In the genomic region with DNA sequence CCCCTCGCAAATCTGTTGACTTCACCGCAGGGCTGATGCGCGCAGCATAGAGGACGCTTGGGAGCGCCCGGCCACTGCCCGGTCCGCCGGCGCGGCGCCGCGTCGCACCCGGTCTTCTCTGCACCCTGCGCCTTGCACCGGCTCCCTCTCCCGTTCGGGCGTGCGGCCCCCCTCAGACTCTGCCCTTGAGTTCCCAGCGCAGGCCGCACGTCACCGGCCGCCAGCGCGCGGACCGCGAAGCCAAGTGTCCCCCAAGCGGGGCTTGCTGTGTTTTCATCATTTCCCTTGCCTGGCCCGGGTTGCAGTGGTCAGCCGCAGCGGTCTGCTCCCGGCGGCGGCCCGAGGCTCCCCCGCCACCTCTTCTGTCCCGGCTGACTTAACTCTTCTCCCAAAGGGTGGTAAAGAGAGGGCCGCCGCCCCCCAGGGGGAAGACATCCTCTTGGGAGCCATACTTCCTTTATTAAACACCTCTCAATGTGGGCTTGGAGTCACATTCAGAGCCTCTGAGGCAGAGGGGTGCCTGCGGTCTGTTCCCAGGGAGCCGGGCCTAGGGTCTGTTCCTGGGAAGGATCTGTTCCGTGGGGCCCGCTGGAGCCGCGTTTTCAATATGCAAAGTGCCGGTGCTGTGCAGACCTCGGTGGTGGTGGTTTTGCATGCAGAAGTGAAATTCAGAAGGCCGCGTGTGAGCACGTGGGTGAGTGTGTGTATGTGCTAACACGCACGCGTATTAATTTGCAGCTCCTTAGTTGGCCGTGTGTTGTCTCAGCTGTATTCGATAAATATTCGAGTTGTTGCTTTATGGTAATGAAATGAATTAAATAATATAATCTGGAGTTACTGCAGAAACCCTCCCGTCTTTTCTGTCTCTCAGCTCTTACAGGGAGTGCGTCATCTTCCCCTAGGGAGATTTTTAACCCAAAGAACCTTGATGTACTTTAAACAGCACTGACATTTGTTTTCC, we compare ENCODE assay signal across 1 cellular context.
TF ChIP-seq lines count a peak whose summit lies in the region.

No MANE protein-coding gene starts in this region.

TF ChIP-seq in GM23338, 12 proteins besides CTCF, POLR2A, EP300 and RAD21 (continued from another document):
- TF ChIP-seq, protein P1, sequence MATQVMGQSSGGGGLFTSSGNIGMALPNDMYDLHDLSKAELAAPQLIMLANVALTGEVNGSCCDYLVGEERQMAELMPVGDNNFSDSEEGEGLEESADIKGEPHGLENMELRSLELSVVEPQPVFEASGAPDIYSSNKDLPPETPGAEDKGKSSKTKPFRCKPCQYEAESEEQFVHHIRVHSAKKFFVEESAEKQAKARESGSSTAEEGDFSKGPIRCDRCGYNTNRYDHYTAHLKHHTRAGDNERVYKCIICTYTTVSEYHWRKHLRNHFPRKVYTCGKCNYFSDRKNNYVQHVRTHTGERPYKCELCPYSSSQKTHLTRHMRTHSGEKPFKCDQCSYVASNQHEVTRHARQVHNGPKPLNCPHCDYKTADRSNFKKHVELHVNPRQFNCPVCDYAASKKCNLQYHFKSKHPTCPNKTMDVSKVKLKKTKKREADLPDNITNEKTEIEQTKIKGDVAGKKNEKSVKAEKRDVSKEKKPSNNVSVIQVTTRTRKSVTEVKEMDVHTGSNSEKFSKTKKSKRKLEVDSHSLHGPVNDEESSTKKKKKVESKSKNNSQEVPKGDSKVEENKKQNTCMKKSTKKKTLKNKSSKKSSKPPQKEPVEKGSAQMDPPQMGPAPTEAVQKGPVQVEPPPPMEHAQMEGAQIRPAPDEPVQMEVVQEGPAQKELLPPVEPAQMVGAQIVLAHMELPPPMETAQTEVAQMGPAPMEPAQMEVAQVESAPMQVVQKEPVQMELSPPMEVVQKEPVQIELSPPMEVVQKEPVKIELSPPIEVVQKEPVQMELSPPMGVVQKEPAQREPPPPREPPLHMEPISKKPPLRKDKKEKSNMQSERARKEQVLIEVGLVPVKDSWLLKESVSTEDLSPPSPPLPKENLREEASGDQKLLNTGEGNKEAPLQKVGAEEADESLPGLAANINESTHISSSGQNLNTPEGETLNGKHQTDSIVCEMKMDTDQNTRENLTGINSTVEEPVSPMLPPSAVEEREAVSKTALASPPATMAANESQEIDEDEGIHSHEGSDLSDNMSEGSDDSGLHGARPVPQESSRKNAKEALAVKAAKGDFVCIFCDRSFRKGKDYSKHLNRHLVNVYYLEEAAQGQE (IDR thresholded peaks at IDR 0.05; ENCODE audit: unreplicated experiment): no peak
- TF ChIP-seq ZNF114 (CRISPR knock-in tag; IDR thresholded peaks at IDR 0.05) (no peak), EZH2phosphoT487 (IDR thresholded peaks at IDR 0.05; ENCODE audit: unreplicated experiment) (no peak)
- TF ChIP-seq, protein P2, sequence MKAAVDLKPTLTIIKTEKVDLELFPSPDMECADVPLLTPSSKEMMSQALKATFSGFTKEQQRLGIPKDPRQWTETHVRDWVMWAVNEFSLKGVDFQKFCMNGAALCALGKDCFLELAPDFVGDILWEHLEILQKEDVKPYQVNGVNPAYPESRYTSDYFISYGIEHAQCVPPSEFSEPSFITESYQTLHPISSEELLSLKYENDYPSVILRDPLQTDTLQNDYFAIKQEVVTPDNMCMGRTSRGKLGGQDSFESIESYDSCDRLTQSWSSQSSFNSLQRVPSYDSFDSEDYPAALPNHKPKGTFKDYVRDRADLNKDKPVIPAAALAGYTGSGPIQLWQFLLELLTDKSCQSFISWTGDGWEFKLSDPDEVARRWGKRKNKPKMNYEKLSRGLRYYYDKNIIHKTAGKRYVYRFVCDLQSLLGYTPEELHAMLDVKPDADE (IDR thresholded peaks at IDR 0.05): no peak
